In the genomic region with DNA sequence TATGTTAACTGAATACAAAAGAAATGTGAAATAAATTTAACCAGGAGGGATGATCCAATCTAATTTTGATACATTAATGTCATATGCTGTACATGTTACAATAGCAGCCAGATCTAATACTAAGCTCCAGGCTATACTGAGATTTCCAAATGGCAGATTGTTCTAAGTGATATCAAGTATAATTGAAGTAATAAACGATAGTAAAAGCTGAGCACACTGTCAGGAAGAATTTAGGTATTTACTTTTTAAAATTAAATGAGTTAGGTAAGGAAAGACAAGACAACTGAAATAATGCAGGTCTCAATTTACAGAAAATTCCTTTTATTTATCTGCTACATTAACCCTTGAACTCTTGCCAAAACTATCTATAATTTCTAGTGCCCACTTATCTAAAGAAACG, we compare ENCODE assay signal across 17 cellular contexts.
"Had no signal": no experiment of that assay in that cellular context is flagged by ENCODE, and none has a peak within 500 bp of the region (broad histone marks: within the 10 kb centered on the region; RNA-seq: fewer than 3 reads in every experiment).

No MANE protein-coding gene starts in this region.

- ATAC-seq: activated CD4-positive, alpha-beta T cell treated with anti-CD3 and anti-CD28 coated beads for 36 hours; activated CD8-positive, alpha-beta memory T cell treated with anti-CD3 and anti-CD28 coated beads, Interleukin-2, amount 10 ng/mL, durations not matched to agents 7 days and 5 days; K562 had no signal

- DNase-seq: activated CD4-positive, alpha-beta T cell treated with anti-CD3 and anti-CD28 coated beads for 36 hours; activated CD8-positive, alpha-beta memory T cell treated with anti-CD3 and anti-CD28 coated beads, Interleukin-2, amount 10 ng/mL, durations not matched to agents 7 days and 5 days; activated effector memory CD4-positive, alpha-beta T cell treated with Interleukin-2 at 50 U/mL for 16 hours; activated naive CD4-positive, alpha-beta T cell; activated T-cell treated with anti-CD3 and anti-CD28 coated beads, Interleukin-2, amount 50 U/mL, for 24 hours; aorta; central memory CD4-positive, alpha-beta T cell; Karpas-422; MM.1S; NCI-H1417 treated with DMSO at 0.1 percent for 48 hours; NCI-H1694; NCI-H2029 treated with DMSO at 0.1 percent for 48 hours; NCI-H510A treated with DMSO at 0.1 percent for 48 hours; Peyer's patch; SHP77; T-helper 1 cell had no signal
